ENCODE assay signal across 14 cellular contexts in genomic region chr4:112526061-112526460, GRCh38. TPM values are rescaled to one million over a fixed set of nuclear protein-coding genes. Genes with fewer than 3 reads are reported as not detected.
"Had no signal": no experiment of that assay in that cellular context is flagged by ENCODE, and none has a peak within 500 bp of the region (broad histone marks: within the 10 kb centered on the region; RNA-seq: fewer than 3 reads in every experiment).

No MANE protein-coding gene starts in this region.

- DNase-seq: activated CD4-positive, alpha-beta memory T cell treated with anti-CD3 and anti-CD28 coated beads for 36 hours; activated CD4-positive, CD25-positive, alpha-beta regulatory T cell treated with anti-CD3 and anti-CD28 coated beads, Interleukin-2, amount 50 U/mL, for 72 hours; activated gamma-delta T cell treated with Interleukin-2 at 50 U/mL for 16 hours; activated naive CD8-positive, alpha-beta T cell treated with anti-CD3 and anti-CD28 coated beads for 36 hours; activated T-cell treated with anti-CD3 and anti-CD28 coated beads, Interleukin-2, amount 50 U/mL, for 48 hours; esophagus squamous epithelium; foreskin melanocyte; heart right ventricle; ovary; thyroid gland; uterus had no signal

- ATAC-seq: heart right ventricle, left lobe of liver had no signal

- H3K4me1 ChIP-seq: uterus had no signal

- H3K27ac ChIP-seq: cardiac muscle cell, esophagus squamous epithelium, heart right ventricle, ovary, skin epidermis, thyroid gland, uterus had no signal

- H3K36me3 ChIP-seq: cardiac muscle cell, esophagus squamous epithelium, heart right ventricle, ovary, thyroid gland, uterus had no signal

- H3K27me3 ChIP-seq: ovary had no signal

- H3K4me3 ChIP-seq: cardiac muscle cell, esophagus squamous epithelium, heart right ventricle, ovary, skin epidermis, thyroid gland, uterus had no signal

- H3K9me3 ChIP-seq: esophagus squamous epithelium, heart right ventricle, thyroid gland, uterus had no signal

RNA-seq across cellular contexts. Expression of gene NEUROG2, which starts 10.1 kb away (rescaled TPM):
- total RNA-seq: activated CD4-positive, alpha-beta memory T cell treated with anti-CD3 and anti-CD28 coated beads for 36 hours; activated naive CD8-positive, alpha-beta T cell treated with anti-CD3 and anti-CD28 coated beads for 36 hours; esophagus squamous epithelium; heart right ventricle; left lobe of liver; ovary; thyroid gland; uterus had no signal
- polyA plus RNA-seq: cardiac muscle cell, heart right ventricle, ovary had no signal
